Comparison of ENCODE assay signal across 8 cellular contexts in genomic region chr4:148007303-148007702, GRCh38.
DNase-seq lines count a peak whose midpoint lies in the region; ATAC-seq and TF ChIP-seq lines count a peak whose summit lies in the region.

No MANE protein-coding gene starts in this region.

- peak; percentile 92 for DNase-seq in HCEC 1CT
- peak; percentile 66 for DNase-seq in RWPE2 (ENCODE audit: low spot score)
- no peak for DNase-seq in Right ventricle myocardium superior
- no peak for DNase-seq in activated gamma-delta T cell treated with Interleukin-2 at 50 U/mL for 16 hours
- no peak for DNase-seq in GM19238 (ENCODE audit: insufficient read length, low spot score)
- DNase-seq in tibial nerve (ENCODE audit: low spot score in 2 of 2): no peak
- no peak for DNase-seq in dorsolateral prefrontal cortex

- H3K36me3 ChIP-seq in RWPE2 (ENCODE audit: low read depth) (no peaks in the 10 kb centered on the region), skeletal muscle tissue (ENCODE audit: control insufficient read depth in 3 of 3, insufficient read depth in 3 of 3, low read length in 3 of 3) (no peaks in the 10 kb centered on the region), tibial nerve (peaks cover 0 to 9% (median 0%) of the 10 kb centered on the region in 3 donors)

- peak; percentile 98 for ATAC-seq in RWPE2 (ENCODE audit: low read depth)
- peak; percentile 54 for ATAC-seq in Right ventricle myocardium superior (ENCODE audit: poor library complexity)

- H3K9ac ChIP-seq in skeletal muscle tissue (ENCODE audit: low read depth in 1 of 3, low read length in 3 of 3): no peak overlapping the region

- peaks cover 5% of the 10 kb centered on the region for H3K4me1 ChIP-seq in RWPE2 (ENCODE audit: insufficient read depth, poor library complexity, severe bottlenecking)
- H3K4me1 ChIP-seq in skeletal muscle tissue (ENCODE audit: control insufficient read depth in 3 of 3, insufficient read depth in 3 of 3, low read length in 3 of 3): peaks cover 30 to 46% (median 39%) of the 10 kb centered on the region in 3 donors
- peaks cover 0 to 22% (median 9%) of the 10 kb centered on the region in 4 donors for H3K4me1 ChIP-seq in tibial nerve

- H3K27me3 ChIP-seq in RWPE2 (ENCODE audit: insufficient read depth, poor library complexity, severe bottlenecking) (no peaks in the 10 kb centered on the region), skeletal muscle tissue (ENCODE audit: control insufficient read depth in 3 of 3, insufficient read depth in 3 of 3, low read length in 3 of 3) (no peaks in the 10 kb centered on the region), tibial nerve (no peaks in the 10 kb centered on the region), dorsolateral prefrontal cortex (no peaks in the 10 kb centered on the region)

- WGBS in tibial nerve, 2 donors: 70 to 73% methylated on average over 7 of the region's 7 CpGs

- TF ChIP-seq EP300 in tibial nerve (IDR thresholded peaks at IDR 0.05): no peak

- no peak overlapping the region for H3K27ac ChIP-seq in RWPE2 (ENCODE audit: poor library complexity, severe bottlenecking)
- H3K27ac ChIP-seq in skeletal muscle tissue (ENCODE audit: low read depth, low read length): peak overlapping the region; percentile 71
- no peak overlapping the region for H3K27ac ChIP-seq in tibial nerve
- H3K27ac ChIP-seq in dorsolateral prefrontal cortex: peak overlapping the region in 3 of 59 donors; percentile 2 to 37 (median 19)

- H3K9me3 ChIP-seq in RWPE2 (ENCODE audit: severe bottlenecking) (no peaks in the 10 kb centered on the region), skeletal muscle tissue (ENCODE audit: control insufficient read depth in 3 of 3, low read length in 3 of 3) (no peaks in the 10 kb centered on the region), tibial nerve (peaks cover 0 to 6% (median 0%) of the 10 kb centered on the region in 4 donors)

- no peak for TF ChIP-seq POLR2A in tibial nerve (IDR thresholded peaks at IDR 0.05)

- H3K4me3 ChIP-seq in RWPE2 (ENCODE audit: severe bottlenecking) (no peak overlapping the region), skeletal muscle tissue (ENCODE audit: low read length in 3 of 3) (peak overlapping the region in 2 of 3 donors; percentile 16 to 31), tibial nerve (no peak overlapping the region), dorsolateral prefrontal cortex (no peak overlapping the region)

- TF ChIP-seq CTCF in RWPE2 (IDR thresholded peaks at IDR 0.05; ENCODE audit: poor library complexity, severe bottlenecking): no peak
- TF ChIP-seq CTCF in tibial nerve (IDR thresholded peaks at IDR 0.05): no peak
- TF ChIP-seq CTCF in dorsolateral prefrontal cortex (IDR thresholded peaks at IDR 0.05 in 54 of 56, conservative IDR thresholded peaks at IDR 0.05 in 2 of 56; ENCODE audit: low read depth in 1 of 56, partially characterized antibody in 56 of 56): no peak

- intact Hi-C loops in Right ventricle myocardium superior (cut with DNase I): no loop called here
- intact Hi-C loops in dorsolateral prefrontal cortex (cut with DNase I): no loop called here

Comparison
In these comparisons a context has a peak if more than half of its experiments do, and no peak if none do; other contexts are left out.
1. DNase-seq: peak in HCEC 1CT (single experiment) and RWPE2 (single experiment); none in Right ventricle myocardium superior (single experiment), activated gamma-delta T cell treated with Interleukin-2 at 50 U/mL for 16 hours (single experiment), GM19238 (single experiment), tibial nerve (0 of 2) and dorsolateral prefrontal cortex (0 of 10).
2. H3K4me3 ChIP-seq: peak in skeletal muscle tissue (2 of 3); none in RWPE2 (single experiment), tibial nerve (0 of 4) and dorsolateral prefrontal cortex (0 of 59).